ENCODE assay signal across 23 cellular contexts in the genomic region with DNA sequence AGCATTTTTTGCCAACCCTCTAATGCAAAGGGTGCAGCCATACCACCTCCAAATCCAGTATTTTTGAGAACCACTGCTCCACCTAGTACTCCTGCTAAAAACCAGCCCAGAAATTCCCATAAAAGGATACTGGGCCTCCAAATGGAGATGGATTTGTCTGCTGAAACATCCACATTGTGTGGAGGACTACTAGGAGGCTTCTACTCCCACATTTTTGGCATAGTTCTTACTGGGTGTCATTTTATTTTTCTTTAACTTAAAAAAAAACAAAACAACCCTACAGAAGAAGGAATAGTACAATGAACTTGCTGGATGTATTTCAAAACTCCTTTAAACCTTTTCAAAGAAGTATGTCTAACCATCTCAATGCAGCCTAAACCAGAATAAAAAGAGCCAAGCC.
DNase-seq lines count a peak whose midpoint lies in the region; ATAC-seq and TF ChIP-seq lines count a peak whose summit lies in the region.
"Had no signal": no experiment of that assay in that cellular context is flagged by ENCODE, and none has a peak within 500 bp of the region (broad histone marks: within the 10 kb centered on the region; RNA-seq: fewer than 3 reads in every experiment).

No MANE protein-coding gene starts in this region.

- H2BK20ac ChIP-seq in H9 (ENCODE audit: low read depth, low read length, poor library complexity, severe bottlenecking) = no peak overlapping the region

- H3K27ac ChIP-seq in H9 (ENCODE audit: insufficient read length, low read depth, low read length) = peak overlapping the region; percentile 85
- H3K27ac ChIP-seq: A549, pancreas, transverse colon had no signal

- no peaks in the 10 kb centered on the region for H3K79me1 ChIP-seq in H9 (ENCODE audit: insufficient read depth, low read depth, low read length, poor library complexity, severe bottlenecking)

- H3K79me2 ChIP-seq in H9 (ENCODE audit: insufficient read depth, low read length) = no peaks in the 10 kb centered on the region

- peak; percentile 23 for DNase-seq in A172 (ENCODE audit: low spot score)
- no peak for DNase-seq in H9
- no peak for DNase-seq in WTC11 (ENCODE audit: low spot score)
- DNase-seq in iris pigment epithelial cell (ENCODE audit: low read depth) = peak; percentile 13
- no peak for DNase-seq in cerebellum (ENCODE audit: low spot score)
- no peak for DNase-seq in HAP-1 (ENCODE audit: low spot score in 2 of 2)
- DNase-seq in T-cell = no peak
- DNase-seq: activated CD4-positive, alpha-beta T cell treated with anti-CD3 and anti-CD28 coated beads, Interleukin-2, amount 10 ng/mL, durations not matched to agents 24 days and 14 days; C1 segment of cervical spinal cord; Calu3; effector CD8-positive, alpha-beta T cell; Kasumi-1; naive thymus-derived CD4-positive, alpha-beta T cell; NCI-H1092 treated with DMSO at 0.1 percent for 48 hours; NCI-H2029; pancreas; right cardiac atrium; SIG-M5; T-helper 17 cell; transverse colon had no signal

- POLR2A ChIA-PET in WTC11 (lab: Charles Lee) = no interaction called here
- POLR2A ChIA-PET in T-cell (lab: Charles Lee) = no interaction called here

- ATAC-seq in WTC11 = no peak
- ATAC-seq in GM21526 (IDR thresholded peaks at IDR 0.05; ENCODE audit: low FRiP score, unreplicated experiment) = no peak
- ATAC-seq in T-cell (replicated peaks in 1 of 4) = no peak
- ATAC-seq: A549; activated naive CD4-positive, alpha-beta T cell treated with anti-CD3 and anti-CD28 coated beads, Interleukin-2, amount 50 U/mL, for 72 hours; naive thymus-derived CD4-positive, alpha-beta T cell; pancreas; right cardiac atrium; T-helper 17 cell had no signal

- no peaks in the 10 kb centered on the region for H3K36me3 ChIP-seq in HAP-1 (replicated peaks)
- H3K36me3 ChIP-seq: pancreas had no signal

- no peak overlapping the region for H3T11ph ChIP-seq in H9 (ENCODE audit: low read length)

- H3K4me1 ChIP-seq in H9 (ENCODE audit: insufficient read depth, low read length) (peaks cover 14% of the 10 kb centered on the region; the same call in 1 of the 2 replicates), HAP-1 (peaks cover 22% of the 10 kb centered on the region)
- H3K4me1 ChIP-seq: A549, transverse colon had no signal

- in situ Hi-C loops in HAP-1 (cut with MboI; ENCODE audit: low sequenced_read_pairs) = no loop called here

- no peaks in the 10 kb centered on the region for H4K20me1 ChIP-seq in H9 (ENCODE audit: control insufficient read depth, insufficient read depth, insufficient read length)

- no peak overlapping the region for H3K4me3 ChIP-seq in HAP-1
- H3K4me3 ChIP-seq: A549, pancreas, transverse colon had no signal

- no peak overlapping the region for H3K23ac ChIP-seq in H9 (ENCODE audit: insufficient read length, low read depth, low read length)

- no peak overlapping the region for H3K4me3 Mint-ChIP-seq in H9
- no peak overlapping the region for H3K4me3 Mint-ChIP-seq in WTC11
- H3K4me3 Mint-ChIP-seq in T-cell = no peak overlapping the region
- H3K4me3 Mint-ChIP-seq: activated CD4-positive, alpha-beta T cell treated with anti-CD3 and anti-CD28 coated beads, Interleukin-2, amount 10 ng/mL, durations not matched to agents 24 days and 14 days; naive thymus-derived CD4-positive, alpha-beta T cell; T-helper 17 cell had no signal

- no peak overlapping the region for H4K91ac ChIP-seq in H9 (ENCODE audit: insufficient read length, low read depth, low read length)

- no peak overlapping the region for H4K5ac ChIP-seq in H9 (ENCODE audit: insufficient read length, low read depth, low read length)

- no peak overlapping the region for H3K14ac ChIP-seq in H9 (ENCODE audit: insufficient read depth, low read length)

- no peaks in the 10 kb centered on the region for H3K9me3 Mint-ChIP-seq in H9
- no peaks in the 10 kb centered on the region for H3K9me3 Mint-ChIP-seq in WTC11
- H3K9me3 Mint-ChIP-seq in T-cell = no peaks in the 10 kb centered on the region
- H3K9me3 Mint-ChIP-seq: activated CD4-positive, alpha-beta T cell treated with anti-CD3 and anti-CD28 coated beads, Interleukin-2, amount 10 ng/mL, durations not matched to agents 24 days and 14 days; activated naive CD4-positive, alpha-beta T cell treated with anti-CD3 and anti-CD28 coated beads, Interleukin-2, amount 50 U/mL, for 72 hours; naive thymus-derived CD4-positive, alpha-beta T cell had no signal

- peak overlapping the region in 1 of 3 experiments; percentile 74; a peak in 2 of 7 replicates for H3K27ac Mint-ChIP-seq in H9
- peak overlapping the region; percentile 98 for H3K27ac Mint-ChIP-seq in WTC11
- H3K27ac Mint-ChIP-seq in T-cell = no peak overlapping the region
- H3K27ac Mint-ChIP-seq: activated CD4-positive, alpha-beta T cell treated with anti-CD3 and anti-CD28 coated beads, Interleukin-2, amount 10 ng/mL, durations not matched to agents 24 days and 14 days; activated naive CD4-positive, alpha-beta T cell treated with anti-CD3 and anti-CD28 coated beads, Interleukin-2, amount 50 U/mL, for 72 hours; naive thymus-derived CD4-positive, alpha-beta T cell; T-helper 17 cell had no signal

- no peaks in the 10 kb centered on the region for H3K9me3 ChIP-seq in H9 (ENCODE audit: control insufficient read depth, low read depth, low read length)
- H3K9me3 ChIP-seq in HAP-1 = no peaks in the 10 kb centered on the region
- H3K9me3 ChIP-seq: A549, pancreas, transverse colon had no signal

- H3K27me3 Mint-ChIP-seq in H9 (ENCODE audit: low read depth) = no peaks in the 10 kb centered on the region
- H3K27me3 Mint-ChIP-seq in WTC11 (ENCODE audit: low read depth) = no peaks in the 10 kb centered on the region
- H3K27me3 Mint-ChIP-seq in T-cell = no peaks in the 10 kb centered on the region
- H3K27me3 Mint-ChIP-seq: activated CD4-positive, alpha-beta T cell treated with anti-CD3 and anti-CD28 coated beads, Interleukin-2, amount 10 ng/mL, durations not matched to agents 24 days and 14 days; naive thymus-derived CD4-positive, alpha-beta T cell; T-helper 17 cell had no signal

- H2BK12ac ChIP-seq in H9 (ENCODE audit: insufficient read length, low read depth, low read length) = no peak overlapping the region

- H2BK15ac ChIP-seq in H9 (ENCODE audit: low read depth, low read length) = no peak overlapping the region

- no peak overlapping the region for H3K9ac ChIP-seq in H9 (ENCODE audit: extremely low read depth, insufficient read length, low read length)

- H2BK120ac ChIP-seq in H9 (ENCODE audit: low read depth, low read length, poor library complexity, severe bottlenecking) = no peak overlapping the region

- H3K27me3 ChIP-seq in H9 (ENCODE audit: insufficient read depth, low read length) = no peaks in the 10 kb centered on the region
- H3K27me3 ChIP-seq in HAP-1 (ENCODE audit: low read depth) = no peaks in the 10 kb centered on the region
- H3K27me3 ChIP-seq: pancreas, transverse colon had no signal

- H2AK5ac ChIP-seq in H9 (ENCODE audit: insufficient read length, low read length) = no peak overlapping the region

- H3K4ac ChIP-seq in H9 (ENCODE audit: low read depth, low read length) = no peak overlapping the region

- H4K8ac ChIP-seq in H9 (replicated peaks; ENCODE audit: insufficient read length, low read depth, low read length) = no peak overlapping the region

- no peak overlapping the region for H2BK5ac ChIP-seq in H9 (ENCODE audit: insufficient read length, low read length)

- H3K4me1 Mint-ChIP-seq in H9 (peaks cover 45 to 53% of the 10 kb centered on the region in 2 experiments), WTC11 (peaks cover 69% of the 10 kb centered on the region), T-cell (no peaks in the 10 kb centered on the region)
- H3K4me1 Mint-ChIP-seq: activated CD4-positive, alpha-beta T cell treated with anti-CD3 and anti-CD28 coated beads, Interleukin-2, amount 10 ng/mL, durations not matched to agents 24 days and 14 days; naive thymus-derived CD4-positive, alpha-beta T cell; T-helper 17 cell had no signal

- peaks cover 8 to 19% (median 14%) of the 10 kb centered on the region in 3 experiments; a peak in 6 of 7 replicates for H3K36me3 Mint-ChIP-seq in H9 (ENCODE audit: insufficient read depth in 1 of 3, low read depth in 3 of 3)
- peaks cover 15% of the 10 kb centered on the region for H3K36me3 Mint-ChIP-seq in WTC11
- peaks cover 68% of the 10 kb centered on the region for H3K36me3 Mint-ChIP-seq in T-cell

- H3K56ac ChIP-seq in H9 (ENCODE audit: insufficient read length, low read depth, low read length) = no peak overlapping the region

- H3K23me2 ChIP-seq in H9 (ENCODE audit: insufficient read length, low read depth, low read length, poor library complexity, severe bottlenecking) = no peaks in the 10 kb centered on the region

- CTCF ChIA-PET in WTC11 (lab: Charles Lee) = no interaction called here
- CTCF ChIA-PET in T-cell (lab: Charles Lee) = interaction anchor here in 1 of 2 donors (0.5 kb wide), 1 partner anchor 670 kb away, joined by 3 read pairs; no protein-coding TSS in a partner anchor

- no peak overlapping the region for H3K18ac ChIP-seq in H9 (ENCODE audit: insufficient read length, low read depth, low read length)

- H2AFZ ChIP-seq in H9 (ENCODE audit: low read length) = no peak overlapping the region

- no peak overlapping the region for H3K4me2 ChIP-seq in H9 (ENCODE audit: insufficient read depth, insufficient read length, low read length)
- H3K4me2 ChIP-seq: A549 had no signal

- no peak for TF ChIP-seq CTCF in H9 (conservative IDR thresholded peaks at IDR 0.05)
- no peak for TF ChIP-seq CTCF in WTC11 (IDR thresholded peaks at IDR 0.05)

TF ChIP-seq in WTC11, 78 proteins besides CTCF, POLR2A, EP300 and RAD21 (continues in another document):
- no peak for TF ChIP-seq TP53 (CRISPR knock-in tag; IDR thresholded peaks at IDR 0.05)
- no peak for TF ChIP-seq TEAD4 (CRISPR knock-in tag; IDR thresholded peaks at IDR 0.05)
- no peak for TF ChIP-seq ZNF396 (CRISPR knock-in tag; IDR thresholded peaks at IDR 0.05; ENCODE audit: borderline replicate concordance)
- TF ChIP-seq, protein P1, sequence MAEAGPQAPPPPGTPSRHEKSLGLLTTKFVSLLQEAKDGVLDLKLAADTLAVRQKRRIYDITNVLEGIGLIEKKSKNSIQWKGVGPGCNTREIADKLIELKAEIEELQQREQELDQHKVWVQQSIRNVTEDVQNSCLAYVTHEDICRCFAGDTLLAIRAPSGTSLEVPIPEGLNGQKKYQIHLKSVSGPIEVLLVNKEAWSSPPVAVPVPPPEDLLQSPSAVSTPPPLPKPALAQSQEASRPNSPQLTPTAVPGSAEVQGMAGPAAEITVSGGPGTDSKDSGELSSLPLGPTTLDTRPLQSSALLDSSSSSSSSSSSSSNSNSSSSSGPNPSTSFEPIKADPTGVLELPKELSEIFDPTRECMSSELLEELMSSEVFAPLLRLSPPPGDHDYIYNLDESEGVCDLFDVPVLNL (CRISPR knock-in tag; IDR thresholded peaks at IDR 0.05; ENCODE audit: borderline replicate concordance, low read depth) = no peak

Comparison
In these comparisons a context has a peak if more than half of its experiments do, and no peak if none do; other contexts are left out.
1. DNase-seq: peak in A172 (single experiment) and iris pigment epithelial cell (single experiment); none in H9 (single experiment), WTC11 (single experiment), cerebellum (single experiment), HAP-1 (0 of 2) and T-cell (0 of 34).